14 cellular contexts compared by ENCODE assay signal in the genomic region with DNA sequence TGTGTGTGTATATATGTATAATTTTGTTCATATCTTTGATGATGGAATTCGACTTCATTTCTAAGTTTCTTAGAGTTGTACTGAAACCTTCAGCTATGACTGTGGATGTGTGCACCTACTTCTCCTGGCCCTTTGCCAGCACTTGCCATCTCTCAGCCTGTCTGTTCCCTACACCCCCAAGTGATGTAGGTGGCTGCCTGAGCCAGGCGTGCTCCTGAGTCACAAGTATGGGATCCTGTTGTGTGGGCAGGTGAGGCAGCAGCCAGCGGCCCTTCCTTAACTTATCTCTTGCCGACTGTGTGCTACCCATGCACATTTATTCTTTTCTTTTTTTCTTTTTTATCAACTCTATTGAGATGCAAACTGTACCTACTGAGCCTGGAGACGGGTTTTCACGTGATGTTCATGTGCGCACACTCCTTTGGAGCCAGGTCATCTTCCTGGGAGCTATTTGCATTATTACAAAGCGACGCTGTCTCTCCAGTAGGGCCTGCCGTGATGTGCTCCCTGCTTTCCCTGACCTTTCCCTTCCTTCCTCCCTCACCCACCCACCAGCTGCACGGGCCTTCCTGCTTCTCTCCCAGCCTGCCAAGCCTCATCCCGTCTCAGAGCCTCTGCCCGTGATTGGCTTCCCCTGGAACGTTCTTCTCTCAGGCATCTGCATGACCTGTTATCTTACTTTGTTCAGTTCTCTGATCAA. TPM values are rescaled to one million over a fixed set of nuclear protein-coding genes. Genes with fewer than 3 reads are reported as not detected.
DNase-seq lines count a peak whose midpoint lies in the region; ATAC-seq and TF ChIP-seq lines count a peak whose summit lies in the region.
"Had no signal": no experiment of that assay in that cellular context is flagged by ENCODE, and none has a peak within 500 bp of the region (broad histone marks: within the 10 kb centered on the region; RNA-seq: fewer than 3 reads in every experiment).

No MANE protein-coding gene starts in this region.

- TF ChIP-seq POLR2A in breast epithelium (IDR thresholded peaks at IDR 0.05) (no peak), esophagus muscularis mucosa (IDR thresholded peaks at IDR 0.05; ENCODE audit: low read depth) (no peak)

- no peaks in the 10 kb centered on the region for H4K20me1 ChIP-seq in fibroblast of lung (ENCODE audit: control insufficient read depth, extremely low read depth, insufficient read depth, low read length)

- no peak overlapping the region for H2AFZ ChIP-seq in fibroblast of lung (ENCODE audit: low read length)

- intact Hi-C loops in MCF 10A (cut with micrococcal nuclease) (no loop called here), breast epithelium (cut with DNase I; ENCODE audit: low total_unique reads) (no loop called here), esophagus muscularis mucosa (cut with DNase I) (no loop called here)

- H3K4me3 Mint-ChIP-seq in MCF 10A (ENCODE audit: unreplicated experiment): no peak overlapping the region
- H3K4me3 Mint-ChIP-seq: HFFc6 had no signal

- H3K4me1 ChIP-seq in breast epithelium (no peaks in the 10 kb centered on the region), RWPE2 (ENCODE audit: insufficient read depth, poor library complexity, severe bottlenecking) (no peaks in the 10 kb centered on the region), fibroblast of lung (ENCODE audit: control insufficient read depth, extremely low read depth, insufficient read depth, low read length) (no peaks in the 10 kb centered on the region), esophagus muscularis mucosa (no peaks in the 10 kb centered on the region)

- in situ Hi-C loops in GM13977 (cut with MboI; ENCODE audit: low pct_unique_long_range_greater_than_20kb, low sequenced_read_pairs, unreplicated experiment): no loop called here

- no peaks in the 10 kb centered on the region for H3K9me3 Mint-ChIP-seq in MCF 10A (ENCODE audit: unreplicated experiment)
- H3K9me3 Mint-ChIP-seq: HFFc6 had no signal

- CTCF ChIA-PET in MCF 10A (lab: Yijun Ruan, JAX): interaction anchor here (0.5 to 0.9 kb wide), 3 partner anchors 10 to 151 kb away, joined by 3 to 4 read pairs (median 3); no protein-coding TSS in a partner anchor

- peaks cover 7% of the 10 kb centered on the region for H3K27me3 Mint-ChIP-seq in MCF 10A (ENCODE audit: insufficient read depth, unreplicated experiment)

- 68% methylated on average over 14 of the region's 14 CpGs for WGBS in esophagus muscularis mucosa

- no peaks in the 10 kb centered on the region for H3K79me2 ChIP-seq in fibroblast of lung (ENCODE audit: control insufficient read depth, insufficient read depth, low read length)

- H3K36me3 Mint-ChIP-seq in MCF 10A (ENCODE audit: insufficient read depth, unreplicated experiment): no peaks in the 10 kb centered on the region

- H3K27ac Mint-ChIP-seq in MCF 10A (ENCODE audit: low read depth, unreplicated experiment): no peak overlapping the region
- H3K27ac Mint-ChIP-seq: HFFc6 had no signal

- no peaks in the 10 kb centered on the region for H3K27me3 ChIP-seq in breast epithelium
- no peaks in the 10 kb centered on the region for H3K27me3 ChIP-seq in RWPE2 (ENCODE audit: insufficient read depth, poor library complexity, severe bottlenecking)
- H3K27me3 ChIP-seq in fibroblast of lung (ENCODE audit: control insufficient read depth, insufficient read depth, low read length): no peaks in the 10 kb centered on the region
- H3K27me3 ChIP-seq in esophagus muscularis mucosa: peaks cover 0 to 15% (median 0%) of the 10 kb centered on the region in 4 donors
- H3K27me3 ChIP-seq: cardiac muscle cell had no signal

- TF ChIP-seq EP300 in esophagus muscularis mucosa (IDR thresholded peaks at IDR 0.05): no peak

- peaks cover 9% of the 10 kb centered on the region for H3K4me1 Mint-ChIP-seq in MCF 10A (ENCODE audit: insufficient read depth, unreplicated experiment)

- ATAC-seq in RWPE2 (ENCODE audit: low read depth): peak; percentile 66
- ATAC-seq: sciatic nerve had no signal

- H3K4me2 ChIP-seq in fibroblast of lung (ENCODE audit: extremely low read depth, insufficient read depth, low read length): no peak overlapping the region

- H3K36me3 ChIP-seq in breast epithelium (no peaks in the 10 kb centered on the region), RWPE2 (ENCODE audit: low read depth) (no peaks in the 10 kb centered on the region), fibroblast of lung (ENCODE audit: control insufficient read depth, insufficient read depth, low read length) (no peaks in the 10 kb centered on the region), esophagus muscularis mucosa (no peaks in the 10 kb centered on the region)
- H3K36me3 ChIP-seq: cardiac muscle cell, esophagus squamous epithelium had no signal

- DNase-seq in MCF 10A (ENCODE audit: unreplicated experiment): peak; percentile 45
- DNase-seq in breast epithelium (ENCODE audit: low spot score in 2 of 2): no peak
- DNase-seq in RWPE2 (ENCODE audit: low spot score): no peak
- peak; percentile 2 to 7 for DNase-seq in fibroblast of lung (ENCODE audit: low read depth in 2 of 2)
- peak; percentile 42 for DNase-seq in stimulated activated CD8-positive, alpha-beta memory T cell treated with anti-CD3 and anti-CD28 coated beads, Interleukin-4, amount 100 ng/mL, for 48 hours
- DNase-seq in GM13977 (ENCODE audit: low spot score): no peak
- DNase-seq in NCI-H510A treated with DMSO at 0.1 percent for 48 hours (lab: John Stamatoyannopoulos, UW): no peak
- DNase-seq in esophagus muscularis mucosa (ENCODE audit: extremely low spot score): no peak
- DNase-seq: esophagus squamous epithelium, HFFc6, NCI-H748 treated with DMSO at 0.1 percent for 48 hours had no signal

- no peak overlapping the region for H3K9ac ChIP-seq in fibroblast of lung (ENCODE audit: insufficient read depth, low read length)

- POLR2A ChIA-PET in MCF 10A (lab: Yijun Ruan, JAX): no interaction called here

- no peak for TF ChIP-seq CTCF in MCF 10A (IDR thresholded peaks at IDR 0.05; ENCODE audit: unreplicated experiment)
- TF ChIP-seq CTCF in breast epithelium (IDR thresholded peaks at IDR 0.05): no peak
- TF ChIP-seq CTCF in RWPE2 (IDR thresholded peaks at IDR 0.05; ENCODE audit: poor library complexity, severe bottlenecking): no peak
- TF ChIP-seq CTCF in fibroblast of lung (conservative IDR thresholded peaks at IDR 0.05 in 1 of 2, IDR thresholded peaks at IDR 0.05 in 1 of 2; ENCODE audit: low read depth in 1 of 2, low read length in 2 of 2): no peak
- no peak for TF ChIP-seq CTCF in GM13977 (IDR thresholded peaks at IDR 0.05; ENCODE audit: extremely low read depth, insufficient read depth, missing control alignments)
- no peak for TF ChIP-seq CTCF in esophagus muscularis mucosa (IDR thresholded peaks at IDR 0.05)

- no TSS peak for BruUV-seq in MCF 10A (replicated peaks; lab: Mats Ljungman, UMichigan)

- H3K27ac ChIP-seq in breast epithelium (no peak overlapping the region), RWPE2 (ENCODE audit: poor library complexity, severe bottlenecking) (no peak overlapping the region), fibroblast of lung (ENCODE audit: insufficient read depth, low read length) (no peak overlapping the region), esophagus muscularis mucosa (replicated peaks in 1 of 4) (no peak overlapping the region)
- H3K27ac ChIP-seq: cardiac muscle cell, esophagus squamous epithelium had no signal

- no peaks in the 10 kb centered on the region for H3K9me3 ChIP-seq in breast epithelium
- no peaks in the 10 kb centered on the region for H3K9me3 ChIP-seq in RWPE2 (ENCODE audit: severe bottlenecking)
- H3K9me3 ChIP-seq in fibroblast of lung (ENCODE audit: control insufficient read depth, insufficient read depth, low read depth, low read length): no peaks in the 10 kb centered on the region
- no peaks in the 10 kb centered on the region for H3K9me3 ChIP-seq in esophagus muscularis mucosa
- H3K9me3 ChIP-seq: esophagus squamous epithelium had no signal

- no peak overlapping the region for H3K4me3 ChIP-seq in breast epithelium
- H3K4me3 ChIP-seq in RWPE2 (ENCODE audit: severe bottlenecking): no peak overlapping the region
- no peak overlapping the region for H3K4me3 ChIP-seq in fibroblast of lung (replicated peaks in 1 of 4; ENCODE audit: control extremely low read depth in 1 of 4, insufficient read depth in 1 of 4, low read depth in 3 of 4, low read length in 4 of 4)
- H3K4me3 ChIP-seq in esophagus muscularis mucosa: no peak overlapping the region
- H3K4me3 ChIP-seq: cardiac muscle cell, esophagus squamous epithelium had no signal

RNA-seq across cellular contexts. Expression of a gene that starts 31.3 kb away (rescaled TPM):
- total RNA-seq in MCF 10A (2022): 15.1 and 17.3 TPM in 2 replicates
- 10 to 100 TPM; 57.1 to 65.7 (median 58.7) TPM for total RNA-seq in breast epithelium
- 32.4 and 43.8 TPM in 2 replicates for total RNA-seq in fibroblast of lung
- polyA plus RNA-seq in fibroblast of lung: 43.9 and 56.3 TPM in 2 replicates
- 26.2 and 30.6 TPM in 2 replicates for polyA plus RNA-seq in fibroblast of lung (2012)
- polyA minus RNA-seq in fibroblast of lung (ENCODE audit: low replicate concordance): 4.9 and 8.1 TPM in 2 replicates
- total RNA-seq in esophagus muscularis mucosa: 10 to 100 TPM; 33.2 to 51.8 (median 39.5) TPM

RNA-seq across cellular contexts. Expression of a gene that starts 37.9 kb away (rescaled TPM):
- total RNA-seq in MCF 10A (2022) (not detected in 2 replicates), breast epithelium (not detected), fibroblast of lung (not detected in 2 replicates), esophagus muscularis mucosa (not detected)
- not detected in 2 replicates for polyA plus RNA-seq in fibroblast of lung
- polyA plus RNA-seq in fibroblast of lung (2012): not detected in 2 replicates
- polyA minus RNA-seq in fibroblast of lung (ENCODE audit: low replicate concordance): not detected in 2 replicates
- total RNA-seq: cardiac muscle cell, esophagus squamous epithelium, HFFc6, M059J, sciatic nerve had no signal
- polyA plus RNA-seq: cardiac muscle cell had no signal

Comparison
In these comparisons a context has a peak if more than half of its experiments do, and no peak if none do; other contexts are left out.
1. DNase-seq: peak in MCF 10A (single experiment), fibroblast of lung (2 of 2) and stimulated activated CD8-positive, alpha-beta memory T cell treated with anti-CD3 and anti-CD28 coated beads, Interleukin-4, amount 100 ng/mL, for 48 hours (single experiment); none in breast epithelium (0 of 2), RWPE2 (single experiment), GM13977 (single experiment), NCI-H510A treated with DMSO at 0.1 percent for 48 hours (single experiment) and esophagus muscularis mucosa (single experiment).